Comparison of ENCODE assay signal across 28 cellular contexts in genomic region chr4:70313736-70314135, GRCh38. TPM values are rescaled to one million over a fixed set of nuclear protein-coding genes. Genes with fewer than 3 reads are reported as not detected.
"Had no signal": no experiment of that assay in that cellular context is flagged by ENCODE, and none has a peak within 500 bp of the region (broad histone marks: within the 10 kb centered on the region; RNA-seq: fewer than 3 reads in every experiment).

No MANE protein-coding gene starts in this region.

- H3K4me3 ChIP-seq: esophagus squamous epithelium, gastrocnemius medialis, mucosa of descending colon, sigmoid colon, smooth muscle cell, transverse colon had no signal

- H3K36me3 ChIP-seq: esophagus squamous epithelium, gastrocnemius medialis, sigmoid colon, transverse colon had no signal

- H3K36me3 Mint-ChIP-seq: activated CD4-positive, alpha-beta memory T cell treated with anti-CD3 and anti-CD28 coated beads for 36 hours; activated naive CD8-positive, alpha-beta T cell treated with anti-CD3 and anti-CD28 coated beads for 36 hours; memory B cell; stimulated activated naive B cell treated with anti-CD40 and anti-IgM and Interleukin-4, amounts not matched to agents 10 μg/mL and 1 μg/mL and 100 μg/mL, for 72 hours had no signal

- H3K4me3 Mint-ChIP-seq: activated CD4-positive, alpha-beta memory T cell treated with anti-CD3 and anti-CD28 coated beads for 36 hours; activated naive CD8-positive, alpha-beta T cell treated with anti-CD3 and anti-CD28 coated beads for 36 hours; memory B cell; nephron progenitor cell; stimulated activated naive B cell treated with anti-CD40 and anti-IgM and Interleukin-4, amounts not matched to agents 10 μg/mL and 1 μg/mL and 100 μg/mL, for 72 hours had no signal

- H3K27ac ChIP-seq: esophagus squamous epithelium, gastrocnemius medialis, sigmoid colon, transverse colon had no signal

- H3K4me1 ChIP-seq: esophagus squamous epithelium, gastrocnemius medialis, sigmoid colon, transverse colon had no signal

- ATAC-seq: gastrocnemius medialis; left cardiac atrium; mucosa of descending colon; stimulated activated naive B cell treated with anti-CD40 and anti-IgM and Interleukin-4, amounts not matched to agents 10 μg/mL and 1 μg/mL and 100 μg/mL, for 72 hours had no signal

- H3K27ac Mint-ChIP-seq: activated CD4-positive, alpha-beta memory T cell treated with anti-CD3 and anti-CD28 coated beads for 36 hours; activated naive CD8-positive, alpha-beta T cell treated with anti-CD3 and anti-CD28 coated beads for 36 hours; memory B cell; nephron progenitor cell; stimulated activated naive B cell treated with anti-CD40 and anti-IgM and Interleukin-4, amounts not matched to agents 10 μg/mL and 1 μg/mL and 100 μg/mL, for 72 hours had no signal

- H3K9me3 Mint-ChIP-seq: activated CD4-positive, alpha-beta memory T cell treated with anti-CD3 and anti-CD28 coated beads for 36 hours; memory B cell; nephron progenitor cell had no signal

- H3K27me3 Mint-ChIP-seq: activated CD4-positive, alpha-beta memory T cell treated with anti-CD3 and anti-CD28 coated beads for 36 hours; activated naive CD8-positive, alpha-beta T cell treated with anti-CD3 and anti-CD28 coated beads for 36 hours; memory B cell; stimulated activated naive B cell treated with anti-CD40 and anti-IgM and Interleukin-4, amounts not matched to agents 10 μg/mL and 1 μg/mL and 100 μg/mL, for 72 hours had no signal

- H3K27me3 ChIP-seq: esophagus squamous epithelium, gastrocnemius medialis, sigmoid colon, transverse colon had no signal

- DNase-seq: activated CD4-positive, alpha-beta memory T cell treated with anti-CD3 and anti-CD28 coated beads for 36 hours; activated CD4-positive, alpha-beta T cell treated with anti-CD3 and anti-CD28 coated beads for 48 hours; activated CD4-positive, CD25-positive, alpha-beta regulatory T cell; activated naive CD4-positive, alpha-beta T cell treated with Interleukin-2 at 50 U/mL for 16 hours; activated naive CD8-positive, alpha-beta T cell treated with anti-CD3 and anti-CD28 coated beads for 36 hours; activated T-cell treated with anti-CD3 and anti-CD28 coated beads, Interleukin-2, amount 50 U/mL, for 48 hours; central memory CD4-positive, alpha-beta T cell; dermis blood vessel endothelial cell; effector memory CD4-positive, alpha-beta T cell; esophagus squamous epithelium; gastrocnemius medialis; hippocampal formation; left cardiac atrium; mucosa of descending colon; nephron progenitor cell; sigmoid colon; stimulated activated CD4-positive, alpha-beta T cell treated with anti-CD3 and anti-CD28 coated beads, Interleukin-2, amount 100 ng/mL, for 48 hours; stimulated activated CD8-positive, alpha-beta memory T cell treated with anti-CD3 and anti-CD28 coated beads, Interleukin-4, amount 100 ng/mL, for 48 hours; stimulated activated naive B cell treated with anti-CD40 and anti-IgM and Interleukin-4, amounts not matched to agents 10 μg/mL and 1 μg/mL and 100 μg/mL, for 72 hours; transverse colon had no signal

- H3K9me3 ChIP-seq: esophagus squamous epithelium, gastrocnemius medialis, mucosa of descending colon, sigmoid colon, transverse colon had no signal

- H3K4me2 ChIP-seq: smooth muscle cell had no signal

- H3K4me1 Mint-ChIP-seq: activated naive CD8-positive, alpha-beta T cell treated with anti-CD3 and anti-CD28 coated beads for 36 hours; memory B cell; nephron progenitor cell; stimulated activated naive B cell treated with anti-CD40 and anti-IgM and Interleukin-4, amounts not matched to agents 10 μg/mL and 1 μg/mL and 100 μg/mL, for 72 hours had no signal

RNA-seq across cellular contexts. Expression of gene CABS1, which starts 21.0 kb away (rescaled TPM):
- total RNA-seq: activated CD4-positive, alpha-beta memory T cell treated with anti-CD3 and anti-CD28 coated beads for 36 hours; activated naive CD8-positive, alpha-beta T cell treated with anti-CD3 and anti-CD28 coated beads for 36 hours; astrocyte; dermis blood vessel endothelial cell; esophagus squamous epithelium; gastrocnemius medialis; left cardiac atrium; liver; mucosa of descending colon; omental fat pad; posterior vena cava; renal cortical epithelial cell; sigmoid colon; smooth muscle cell; temporal lobe; transverse colon had no signal
- polyA plus RNA-seq: liver, sigmoid colon, smooth muscle cell had no signal

RNA-seq across cellular contexts. Expression of gene SMR3A, which starts 46.8 kb away (rescaled TPM):
- total RNA-seq: activated CD4-positive, alpha-beta memory T cell treated with anti-CD3 and anti-CD28 coated beads for 36 hours; activated naive CD8-positive, alpha-beta T cell treated with anti-CD3 and anti-CD28 coated beads for 36 hours; astrocyte; dermis blood vessel endothelial cell; esophagus squamous epithelium; gastrocnemius medialis; left cardiac atrium; liver; mucosa of descending colon; omental fat pad; posterior vena cava; renal cortical epithelial cell; sigmoid colon; smooth muscle cell; temporal lobe; transverse colon had no signal
- polyA plus RNA-seq: liver, sigmoid colon, smooth muscle cell had no signal
